10 cellular contexts compared by ENCODE assay signal in genomic region chr4:71006203-71006907, GRCh38. TPM values are rescaled to one million over a fixed set of nuclear protein-coding genes. Genes with fewer than 3 reads are reported as not detected.
DNase-seq lines count a peak whose midpoint lies in the region; ATAC-seq and TF ChIP-seq lines count a peak whose summit lies in the region.
"Had no signal": no experiment of that assay in that cellular context is flagged by ENCODE, and none has a peak within 500 bp of the region (broad histone marks: within the 10 kb centered on the region; RNA-seq: fewer than 3 reads in every experiment).

No MANE protein-coding gene starts in this region.

- H3K4me1 ChIP-seq in transverse colon = peaks cover 0 to 16% (median 2%) of the 10 kb centered on the region in 4 donors

- peak overlapping the region in 2 of 4 donors; percentile 3 to 24 for H3K27ac ChIP-seq in transverse colon
- H3K27ac ChIP-seq: foreskin keratinocyte had no signal

- no peaks in the 10 kb centered on the region for H3K9me3 ChIP-seq in transverse colon

- in situ Hi-C loops in transverse colon (cut with MboI; ENCODE audit: low pct_ligation_motif_present in 1 of 4, low pct_unique_long_range_greater_than_20kb in 1 of 4, low sequenced_read_pairs in 3 of 4) = loop anchor here in 2 of 4 donors (25.0 kb wide), 3 partner anchors 94 to 369 kb away; partner anchors contain the start of genes ENAM (in 1 of the 2), GRSF1 (in 1 of the 2) and MOB1B (in 1 of the 2)

- no peaks in the 10 kb centered on the region for H3K27me3 ChIP-seq in transverse colon
- H3K27me3 ChIP-seq: foreskin keratinocyte had no signal

- TF ChIP-seq CTCF in transverse colon (IDR thresholded peaks at IDR 0.05) = no peak

- H3K36me3 ChIP-seq in transverse colon = no peaks in the 10 kb centered on the region

- intact Hi-C loops in transverse colon (cut with DNase I; ENCODE audit: low total_unique reads) = no loop called here

- no peak for TF ChIP-seq EP300 in transverse colon (IDR thresholded peaks at IDR 0.05; ENCODE audit: low read depth)

- H3K4me3 ChIP-seq in transverse colon = no peak overlapping the region

- no peak for TF ChIP-seq POLR2A in transverse colon (IDR thresholded peaks at IDR 0.05)

- ATAC-seq in GM18511 (IDR thresholded peaks at IDR 0.05; ENCODE audit: unreplicated experiment) = peak; percentile 79
- peak; percentile 86 for ATAC-seq in GM21528 (IDR thresholded peaks at IDR 0.05; ENCODE audit: low FRiP score, unreplicated experiment)
- peak; percentile 77 for ATAC-seq in HG03460 (IDR thresholded peaks at IDR 0.05; ENCODE audit: unreplicated experiment)
- ATAC-seq: foreskin keratinocyte had no signal

- peak; percentile 31 for DNase-seq in germinal center (ENCODE audit: low spot score)
- no peak for DNase-seq in NCI-H748 (lab: John Stamatoyannopoulos, UW; ENCODE audit: unreplicated experiment)
- DNase-seq in transverse colon = no peak
- DNase-seq in Ammon's horn (ENCODE audit: low spot score) = no peak
- DNase-seq in middle frontal gyrus (ENCODE audit: extremely low spot score, low spot score) = no peak
- DNase-seq: foreskin keratinocyte, NCI-H510A had no signal

- WGBS in transverse colon (ENCODE audit: low coverage in 1 of 2), 2 donors = 59 to 63% methylated on average over 6 of the region's 6 CpGs

RNA-seq across cellular contexts. Expression of gene DCK, which starts 12.9 kb away (rescaled TPM):
- 10 to 100 TPM in 3 of 4 donors, 1 to 10 TPM in 1; 6.0 to 18.1 (median 15.9) TPM for total RNA-seq in transverse colon
